ENCODE assay signal across 19 cellular contexts in the genomic region with DNA sequence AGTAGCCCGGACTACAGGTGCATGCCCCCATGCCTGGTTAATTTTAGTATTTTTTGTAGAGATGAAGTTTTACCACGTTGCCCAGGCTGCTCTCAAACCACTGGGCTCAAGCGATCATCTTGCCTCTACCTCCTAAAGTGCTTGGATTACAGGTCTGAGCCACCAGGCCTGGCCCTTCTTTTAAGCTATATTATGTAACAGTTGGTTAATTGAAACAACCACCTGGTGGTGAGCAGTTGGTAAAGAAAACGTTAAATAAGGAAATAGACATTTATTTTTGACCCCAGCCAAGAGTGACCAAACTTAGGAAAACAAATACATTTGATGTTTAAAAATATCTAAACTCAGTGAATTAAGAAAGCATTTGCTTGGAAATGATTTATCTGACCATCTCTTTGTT. TPM values are rescaled to one million over a fixed set of nuclear protein-coding genes. Genes with fewer than 3 reads are reported as not detected.
DNase-seq lines count a peak whose midpoint lies in the region; ATAC-seq and TF ChIP-seq lines count a peak whose summit lies in the region.
"Had no signal": no experiment of that assay in that cellular context is flagged by ENCODE, and none has a peak within 500 bp of the region (broad histone marks: within the 10 kb centered on the region; RNA-seq: fewer than 3 reads in every experiment).

No MANE protein-coding gene starts in this region.

- H3K27me3 Mint-ChIP-seq in stimulated activated naive CD8-positive, alpha-beta T cell treated with anti-CD3 and anti-CD28 coated beads, Interleukin-15, amount 100 ng/mL, for 72 hours: peaks cover 2% of the 10 kb centered on the region

- H3K27me3 ChIP-seq in effector memory CD4-positive, alpha-beta T cell (replicated peaks; ENCODE audit: control insufficient read depth, insufficient read depth, low read length, poor library complexity, severe bottlenecking): no peaks in the 10 kb centered on the region

- no peaks in the 10 kb centered on the region for H3K9me2 ChIP-seq in OCI-LY7 (ENCODE audit: insufficient read depth, low read length)

- no peak for TF ChIP-seq CTCF in OCI-LY7 (conservative IDR thresholded peaks at IDR 0.05; ENCODE audit: low read length)

- no peaks in the 10 kb centered on the region for H3K9me3 Mint-ChIP-seq in stimulated activated naive CD8-positive, alpha-beta T cell treated with anti-CD3 and anti-CD28 coated beads, Interleukin-15, amount 100 ng/mL, for 72 hours
- H3K9me3 Mint-ChIP-seq: T-helper 1 cell treated with Interleukin-12 subunit alpha and Interleukin-12 subunit beta and Interleukin-4 antibody, amounts not matched to agents 30 μg/mL and 1 μg/mL, for 36 hours had no signal

- POLR2A ChIA-PET in OCI-LY7 (lab: Charles Lee): interaction anchor here (0.6 kb wide), 1 partner anchor 106 kb away, joined by 3 read pairs; no protein-coding TSS in a partner anchor

- no peaks in the 10 kb centered on the region for H3K4me1 Mint-ChIP-seq in stimulated activated naive CD8-positive, alpha-beta T cell treated with anti-CD3 and anti-CD28 coated beads, Interleukin-15, amount 100 ng/mL, for 72 hours

- H3K27ac Mint-ChIP-seq in stimulated activated naive CD8-positive, alpha-beta T cell treated with anti-CD3 and anti-CD28 coated beads, Interleukin-15, amount 100 ng/mL, for 72 hours: no peak overlapping the region
- H3K27ac Mint-ChIP-seq: T-helper 1 cell treated with Interleukin-12 subunit alpha and Interleukin-12 subunit beta and Interleukin-4 antibody, amounts not matched to agents 30 μg/mL and 1 μg/mL, for 36 hours had no signal

- ATAC-seq in GM19463 (IDR thresholded peaks at IDR 0.05; ENCODE audit: unreplicated experiment) (peak; percentile 21), HG03354 (IDR thresholded peaks at IDR 0.05; ENCODE audit: poor library complexity, severe bottlenecking, unreplicated experiment) (peak; percentile 38), left colon (no peak)
- ATAC-seq in stimulated activated naive CD8-positive, alpha-beta T cell treated with anti-CD3 and anti-CD28 coated beads, Interleukin-15, amount 100 ng/mL, for 72 hours: no peak
- ATAC-seq: K562, Panc1, Right ventricle myocardium inferior had no signal

- no peak overlapping the region for H3K4me3 ChIP-seq in OCI-LY7 (ENCODE audit: low read depth, low read length, poor library complexity, severe bottlenecking)
- H3K4me3 ChIP-seq in effector memory CD4-positive, alpha-beta T cell (ENCODE audit: insufficient read depth, low read depth, low read length, poor library complexity, severe bottlenecking): no peak overlapping the region
- H3K4me3 ChIP-seq: K562, SK-N-MC had no signal

- H2AFZ ChIP-seq in OCI-LY7 (ENCODE audit: low read length): no peak overlapping the region

- no peaks in the 10 kb centered on the region for H3K79me2 ChIP-seq in OCI-LY7 (ENCODE audit: insufficient read depth, low read depth, low read length)

- H3K36me3 ChIP-seq in OCI-LY7 (ENCODE audit: insufficient read depth, low read length): no peaks in the 10 kb centered on the region
- H3K36me3 ChIP-seq in effector memory CD4-positive, alpha-beta T cell (ENCODE audit: control insufficient read depth, insufficient read depth, low read length): no peaks in the 10 kb centered on the region

- BruUV-seq in OCI-LY7 (replicated peaks; lab: Mats Ljungman, UMichigan): no TSS peak

- DNase-seq in Caki2 (ENCODE audit: low read depth) (peak; percentile 3), OCI-LY7 (ENCODE audit: low spot score) (peak; percentile 3), occipital lobe (lab: John Stamatoyannopoulos, UW) (no peak), left colon (no peak)
- no peak for DNase-seq in effector memory CD4-positive, alpha-beta T cell
- no peak for DNase-seq in stimulated activated naive CD8-positive, alpha-beta T cell treated with anti-CD3 and anti-CD28 coated beads, Interleukin-15, amount 100 ng/mL, for 72 hours
- DNase-seq: C1 segment of cervical spinal cord, DMS153, EL, NCI-H187 treated with DMSO at 0.1 percent for 48 hours, NCI-H446 treated with DMSO at 0.1 percent for 48 hours had no signal

- no peak overlapping the region for H3K4me3 Mint-ChIP-seq in stimulated activated naive CD8-positive, alpha-beta T cell treated with anti-CD3 and anti-CD28 coated beads, Interleukin-15, amount 100 ng/mL, for 72 hours
- H3K4me3 Mint-ChIP-seq: T-helper 1 cell treated with Interleukin-12 subunit alpha and Interleukin-12 subunit beta and Interleukin-4 antibody, amounts not matched to agents 30 μg/mL and 1 μg/mL, for 36 hours had no signal

- CTCF ChIA-PET in OCI-LY7 (lab: Charles Lee; ENCODE audit: unreplicated experiment): no interaction called here

- no peaks in the 10 kb centered on the region for H3K9me3 ChIP-seq in OCI-LY7 (ENCODE audit: low read length)
- no peaks in the 10 kb centered on the region for H3K9me3 ChIP-seq in effector memory CD4-positive, alpha-beta T cell (ENCODE audit: control insufficient read depth, low read length)

- H4K20me1 ChIP-seq in OCI-LY7 (ENCODE audit: insufficient read depth, low read length): no peaks in the 10 kb centered on the region

- in situ Hi-C loops in Caki2 (cut with HindIII; ENCODE audit: low pct_unique_long_range_greater_than_20kb, low sequenced_read_pairs): no loop called here

- intact Hi-C loops in OCI-LY7 (cut with micrococcal nuclease; ENCODE audit: unreplicated experiment) (no loop called here), left colon (cut with DNase I, micrococcal nuclease) (no loop called here)

- H3K4me2 ChIP-seq in OCI-LY7 (ENCODE audit: low read length): no peak overlapping the region

- no peak overlapping the region for H3K27ac ChIP-seq in OCI-LY7 (ENCODE audit: low read depth, low read length, poor library complexity, severe bottlenecking)
- no peak overlapping the region for H3K27ac ChIP-seq in effector memory CD4-positive, alpha-beta T cell (ENCODE audit: insufficient read depth, low read length, poor library complexity, severe bottlenecking)
- H3K27ac ChIP-seq: SK-N-MC had no signal

- no peaks in the 10 kb centered on the region for H3K4me1 ChIP-seq in OCI-LY7 (ENCODE audit: insufficient read depth, low read length, poor library complexity, severe bottlenecking)
- no peaks in the 10 kb centered on the region for H3K4me1 ChIP-seq in effector memory CD4-positive, alpha-beta T cell (ENCODE audit: control insufficient read depth, insufficient read depth, low read length, poor library complexity, severe bottlenecking)

RNA-seq across cellular contexts. Expression of a gene that starts 12.1 kb away (rescaled TPM):
- total RNA-seq in Caki2 (2014; rRNA removed; shearing (Covaris generic); ENCODE audit: low replicate concordance): not detected in 2 replicates
- not detected in 2 replicates for total RNA-seq in OCI-LY7 (2014; rRNA removed; shearing (Covaris generic))
- total RNA-seq in OCI-LY7 (2022) (not detected in 2 replicates), occipital lobe (not detected), left colon (not detected)
- total RNA-seq: H1, K562, Right ventricle myocardium inferior had no signal

Comparison
In these comparisons a context has a peak if more than half of its experiments do, and no peak if none do; other contexts are left out.
1. DNase-seq: peak in Caki2 (single experiment) and OCI-LY7 (single experiment); none in occipital lobe (single experiment), effector memory CD4-positive, alpha-beta T cell (0 of 3), stimulated activated naive CD8-positive, alpha-beta T cell treated with anti-CD3 and anti-CD28 coated beads, Interleukin-15, amount 100 ng/mL, for 72 hours (0 of 2) and left colon (0 of 2).
2. ATAC-seq: peak in GM19463 (single experiment) and HG03354 (single experiment); none in stimulated activated naive CD8-positive, alpha-beta T cell treated with anti-CD3 and anti-CD28 coated beads, Interleukin-15, amount 100 ng/mL, for 72 hours (single experiment) and left colon (single experiment).